In genomic region chr6:31070711-31071197, GRCh38 we compare ENCODE assay signal across 8 cellular contexts. TPM values are rescaled to one million over a fixed set of nuclear protein-coding genes. Genes with fewer than 3 reads are reported as not detected.
DNase-seq lines count a peak whose midpoint lies in the region; ATAC-seq, FAIRE-seq and TF ChIP-seq lines count a peak whose summit lies in the region.

No MANE protein-coding gene starts in this region.

- ATAC-seq in A549, result peak; percentile 98 to 99
- ATAC-seq in HG02763 (IDR thresholded peaks at IDR 0.05; ENCODE audit: unreplicated experiment), result no peak
- ATAC-seq in HG02588 (IDR thresholded peaks at IDR 0.05; ENCODE audit: unreplicated experiment), result no peak
- no peak for ATAC-seq in GM19452 (IDR thresholded peaks at IDR 0.05; ENCODE audit: unreplicated experiment)

- H3K4me1 ChIP-seq in A549 (peaks cover 12% of the 10 kb centered on the region), ovary (ENCODE audit: insufficient read depth) (no peaks in the 10 kb centered on the region)

- H3K27ac ChIP-seq in A549, result 0 out of 6 replicates have a peak overlapping the region, but pooled peaks of 1 of the 2 experiments have one; percentile 16
- no peak overlapping the region for H3K27ac ChIP-seq in ovary

- peak; percentile 47 to 75 for DNase-seq in A549 (ENCODE audit: low read depth in 1 of 2, low spot score in 1 of 2)
- DNase-seq in GM12892 (ENCODE audit: insufficient read length), result no peak
- DNase-seq in RCC 7860 (ENCODE audit: low spot score), result peak; percentile 69
- DNase-seq in fibroblast of the aortic adventitia (ENCODE audit: low read depth), result peak; percentile 86
- peak; percentile 46 to 58 (median 49) for DNase-seq in ovary

- no peaks in the 10 kb centered on the region for H3K9me3 ChIP-seq in A549
- H3K9me3 ChIP-seq in ovary, result no peaks in the 10 kb centered on the region

- H3K36me3 ChIP-seq in ovary, result no peaks in the 10 kb centered on the region

- H3K4me3 ChIP-seq in A549 (no peak overlapping the region), fibroblast of the aortic adventitia (ENCODE audit: low read depth, low read length) (no peak overlapping the region), ovary (no peak overlapping the region)

- TF ChIP-seq CTCF in A549 (IDR thresholded peaks at IDR 0.05), result peak; percentile 55
- TF ChIP-seq CTCF in fibroblast of the aortic adventitia (IDR thresholded peaks at IDR 0.05; ENCODE audit: insufficient read depth, low read length), result peak; percentile 86
- peak in 2 of 3 donors; percentile 31 to 39 for TF ChIP-seq CTCF in ovary (IDR thresholded peaks at IDR 0.05)

- POLR2A ChIA-PET in A549 (lab: Yijun Ruan, JAX), result interaction anchor here (1.0 to 1.4 kb wide), 2 partner anchors 155 to 157 kb away, joined by 7 to 10 read pairs; partner anchors contain the start of gene VARS2

- no peak for TF ChIP-seq EP300 in A549 (IDR thresholded peaks at IDR 0.05)
- no peak for TF ChIP-seq EP300 in ovary (IDR thresholded peaks at IDR 0.05)

- peak; percentile 72 to 79 for TF ChIP-seq RAD21 in A549 (conservative IDR thresholded peaks at IDR 0.05 in 1 of 2, IDR thresholded peaks at IDR 0.05 in 1 of 2)

- TF ChIP-seq POLR2A in A549 (IDR thresholded peaks at IDR 0.05; ENCODE audit: low read length) (no peak), GM12892 (IDR thresholded peaks at IDR 0.05; ENCODE audit: low read depth, low read length) (no peak), ovary (IDR thresholded peaks at IDR 0.05) (no peak)

- H3K4me2 ChIP-seq in A549, result no peak overlapping the region

- 25% methylated on average over 6 of the region's 6 CpGs for WGBS in A549 (ENCODE audit: missing lambda C conversion rate)
- 18 to 21% (median 20%) methylated on average over 6 of the region's 6 CpGs for WGBS in ovary, 3 donors

- H3K27me3 ChIP-seq in ovary, result no peaks in the 10 kb centered on the region

- FAIRE-seq in A549 (lab: Jason Lieb, UNC), result no peak
- peak; percentile 61 for FAIRE-seq in GM12892 (lab: Jason Lieb, UNC)
- FAIRE-seq in RCC 7860 (lab: Jason Lieb, UNC), result no peak

- intact Hi-C loops in ovary (cut with DNase I), result loop anchor here in 3 of 4 donors (2.0 to 10.0 kb wide), 7 partner anchors 153 to 396 kb away; partner anchors contain the start of genes DHX16 (in 1 of the 3), FLOT1 (in 1 of the 3) and IER3 (in 1 of the 3)

- CTCF ChIA-PET in A549 (lab: Yijun Ruan, JAX), result interaction anchor here (0.7 to 8.3 kb wide), 30 partner anchors 10 to 392 kb away, joined by 3 to 143 read pairs (median 5); partner anchors contain the start of genes GTF2H4, MUCL3 and VARS2

TF ChIP-seq in A549, 52 proteins besides CTCF, POLR2A, EP300 and RAD21:
- TF ChIP-seq, protein P1, sequence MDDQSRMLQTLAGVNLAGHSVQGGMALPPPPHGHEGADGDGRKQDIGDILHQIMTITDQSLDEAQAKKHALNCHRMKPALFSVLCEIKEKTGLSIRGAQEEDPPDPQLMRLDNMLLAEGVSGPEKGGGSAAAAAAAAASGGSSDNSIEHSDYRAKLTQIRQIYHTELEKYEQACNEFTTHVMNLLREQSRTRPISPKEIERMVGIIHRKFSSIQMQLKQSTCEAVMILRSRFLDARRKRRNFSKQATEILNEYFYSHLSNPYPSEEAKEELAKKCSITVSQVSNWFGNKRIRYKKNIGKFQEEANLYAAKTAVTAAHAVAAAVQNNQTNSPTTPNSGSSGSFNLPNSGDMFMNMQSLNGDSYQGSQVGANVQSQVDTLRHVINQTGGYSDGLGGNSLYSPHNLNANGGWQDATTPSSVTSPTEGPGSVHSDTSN (IDR thresholded peaks at IDR 0.05), result no peak
- no peak for TF ChIP-seq ZC3H11A (IDR thresholded peaks at IDR 0.05)
- TF ChIP-seq SMC3 (IDR thresholded peaks at IDR 0.05), result peak; percentile 68

RNA-seq across cellular contexts. Expression of gene C6orf15, which starts 41.6 kb away (rescaled TPM):
- polyA plus RNA-seq in A549 (2011; rRNA removed), result not detected in 2 replicates
- not detected in 2 replicates for polyA plus RNA-seq in A549 (2012; cell fraction: cytosol; rRNA removed)
- not detected in 2 replicates for polyA plus RNA-seq in A549 (2012; cell fraction: nucleus; rRNA removed)
- polyA plus RNA-seq in A549 (2017; fragmentation: RNase III; extraction: RNeasy Plus Mini Kit Qiagen cat#74134 plus additional on column Dnase treatment), result not detected in 3 replicates
- polyA minus RNA-seq in A549 (2011; rRNA and poly(A)+ RNA removed), result not detected in 2 replicates
- polyA plus RNA-seq in GM12892 (2012; ENCODE audit: missing spikeins), result not detected
- total RNA-seq in fibroblast of the aortic adventitia (ENCODE audit: low replicate concordance), result not detected in 2 replicates
- total RNA-seq in ovary, result not detected
- polyA plus RNA-seq in ovary, result not detected

RNA-seq across cellular contexts. Expression of gene PSORS1C1, which starts 43.8 kb away (rescaled TPM):
- polyA plus RNA-seq in A549 (2011; rRNA removed) (2.3 and 5.8 TPM in 2 replicates), A549 (2017; fragmentation: RNase III; extraction: RNeasy Plus Mini Kit Qiagen cat#74134 plus additional on column Dnase treatment) (3.0 to 4.3 TPM (median 4.3 TPM) in 3 replicates), ovary (1 to 10 TPM; 3.8 to 7.8 TPM)
- 2.2 and 3.1 TPM in 2 replicates for polyA plus RNA-seq in A549 (2012; cell fraction: cytosol; rRNA removed)
- polyA plus RNA-seq in A549 (2012; cell fraction: nucleus; rRNA removed), result 6.1 and 8.7 TPM in 2 replicates
- polyA minus RNA-seq in A549 (2011; rRNA and poly(A)+ RNA removed), result 6.4 and 7.4 TPM in 2 replicates
- 1.1 TPM for polyA plus RNA-seq in GM12892 (2012; ENCODE audit: missing spikeins)
- total RNA-seq in fibroblast of the aortic adventitia (ENCODE audit: low replicate concordance) (1.2 and 7.0 TPM in 2 replicates), ovary (1 to 10 TPM in 5 of 7 donors, under 1 TPM in 2; 0.45 to 7.7 (median 2.2) TPM)

RNA-seq across cellular contexts. Expression of gene CDSN, which starts 49.5 kb away (rescaled TPM):
- polyA plus RNA-seq in A549 (2011; rRNA removed) (not detected in 2 replicates), A549 (2017; fragmentation: RNase III; extraction: RNeasy Plus Mini Kit Qiagen cat#74134 plus additional on column Dnase treatment) (not detected in 3 replicates), ovary (under 1 TPM in 1 of 2 donors, not detected in 1; 0.05 TPM)
- polyA plus RNA-seq in A549 (2012; cell fraction: cytosol; rRNA removed), result not detected in 2 replicates
- polyA plus RNA-seq in A549 (2012; cell fraction: nucleus; rRNA removed), result not detected in 2 replicates
- polyA minus RNA-seq in A549 (2011; rRNA and poly(A)+ RNA removed), result not detected in 2 replicates
- polyA plus RNA-seq in GM12892 (2012; ENCODE audit: missing spikeins), result not detected
- total RNA-seq in fibroblast of the aortic adventitia (ENCODE audit: low replicate concordance) (not detected in 2 replicates), ovary (under 1 TPM in 1 of 7 donors, not detected in 6; 0.34 TPM)

Comparison
In these comparisons a context has a peak if more than half of its experiments do, and no peak if none do; other contexts are left out.
1. ATAC-seq: peak in A549 (2 of 2); none in HG02763 (single experiment), HG02588 (single experiment) and GM19452 (single experiment).
2. CTCF ChIP-seq: peak in every context shown above with its lines; median percentile 86 in fibroblast of the aortic adventitia; 55 in A549; 35 in ovary.